ENCODE assay signal across 9 cellular contexts in the genomic region with DNA sequence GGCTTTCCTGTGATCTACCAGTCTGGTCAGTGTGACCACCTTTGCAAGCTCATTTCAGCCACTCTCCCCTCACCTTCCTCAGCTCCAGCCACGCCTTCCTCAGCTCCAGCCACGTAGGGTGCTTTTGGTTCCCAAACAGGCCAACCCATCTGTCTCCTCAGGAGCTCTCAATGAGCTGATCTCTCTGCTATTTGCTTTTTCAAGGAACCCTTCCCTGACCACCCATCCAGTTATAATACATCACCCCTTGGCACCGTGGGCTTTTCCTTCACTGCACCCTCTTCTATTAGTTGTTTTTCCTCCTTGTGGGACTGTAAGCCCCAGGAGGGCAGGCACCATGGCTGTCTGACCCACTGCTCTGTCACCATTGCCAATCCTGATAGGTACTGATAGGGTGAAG. TPM values are rescaled to one million over a fixed set of nuclear protein-coding genes. Genes with fewer than 3 reads are reported as not detected.
"Had no signal": no experiment of that assay in that cellular context is flagged by ENCODE, and none has a peak within 500 bp of the region (broad histone marks: within the 10 kb centered on the region; RNA-seq: fewer than 3 reads in every experiment).

No MANE protein-coding gene starts in this region.

- H3K36me3 Mint-ChIP-seq: IgD-negative memory B cell had no signal

- H3K27ac Mint-ChIP-seq: GM23338, H9, IgD-negative memory B cell had no signal

- H3K4me3 Mint-ChIP-seq: GM23338, H9, IgD-negative memory B cell had no signal

- DNase-seq: H9, HCEC 1CT had no signal

- H3K4me3 ChIP-seq: GM23338 had no signal

- FAIRE-seq: H1, H54, HepG2 had no signal

- H3K4me2 ChIP-seq: GM23338 had no signal

- H3K27ac ChIP-seq: HL-60 had no signal

RNA-seq across cellular contexts. Expression of a gene that starts 37.9 kb away (rescaled TPM):
- total RNA-seq: HepG2, HT1080 had no signal
- polyA plus RNA-seq: HepG2 had no signal
